Comparison of ENCODE assay signal across 8 cellular contexts in the genomic region with DNA sequence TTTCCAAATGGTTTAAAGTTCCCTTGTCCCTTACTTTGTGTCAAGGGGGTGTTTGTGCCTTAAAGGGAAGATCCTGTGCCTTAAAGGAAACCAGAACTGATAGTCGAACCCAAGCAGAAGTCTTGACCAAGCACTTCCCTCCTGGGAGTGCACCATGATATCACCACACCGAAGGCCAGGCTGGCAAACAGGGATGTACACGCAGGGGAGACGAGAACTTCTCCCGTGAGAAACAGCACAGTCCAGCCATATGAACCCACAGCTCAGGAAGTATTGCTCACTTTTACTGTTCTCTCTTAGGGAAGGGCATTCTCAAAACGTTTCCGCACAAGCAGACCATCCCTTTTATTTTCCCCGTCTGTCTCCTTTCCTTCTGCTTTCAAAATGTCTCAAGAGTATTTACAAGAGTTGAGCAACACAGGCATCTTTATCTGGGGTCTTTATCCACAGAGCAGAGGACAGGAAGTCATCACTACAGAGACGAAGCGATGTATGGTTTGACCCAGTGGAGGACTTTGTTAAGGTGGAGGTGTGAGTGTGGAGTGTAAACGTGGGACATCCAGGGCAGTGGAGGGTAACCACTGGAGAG. TPM values are rescaled to one million over a fixed set of nuclear protein-coding genes. Genes with fewer than 3 reads are reported as not detected.
DNase-seq lines count a peak whose midpoint lies in the region; ATAC-seq and TF ChIP-seq lines count a peak whose summit lies in the region.

No MANE protein-coding gene starts in this region.

- no peak for TF ChIP-seq CTCF in OCI-LY3 (IDR thresholded peaks at IDR 0.05; ENCODE audit: low read depth, low read length)
- no peak for TF ChIP-seq CTCF in nephron progenitor cell (IDR thresholded peaks at IDR 0.05)

- DNase-seq in ELR (ENCODE audit: low read depth) (peak; percentile 53), dermis microvascular lymphatic vessel endothelial cell (ENCODE audit: low read depth in 2 of 2) (peak; percentile 72 to 96), nephron progenitor cell (no peak), GM03348 (ENCODE audit: low spot score) (no peak)

- H3K27ac ChIP-seq in OCI-LY3 (ENCODE audit: low read length): peak overlapping the region; percentile 84

- peak overlapping the region; percentile 73 for H3K9ac ChIP-seq in OCI-LY3 (ENCODE audit: low read length)

- peaks cover 66% of the 10 kb centered on the region for H3K4me1 ChIP-seq in OCI-LY3 (ENCODE audit: low read length)

- H3K79me2 ChIP-seq in OCI-LY3 (ENCODE audit: low read length): no peaks in the 10 kb centered on the region

- no peaks in the 10 kb centered on the region for H3K27me3 Mint-ChIP-seq in nephron progenitor cell (ENCODE audit: low read depth, poor library complexity)

- H3K27me3 ChIP-seq in OCI-LY3 (ENCODE audit: low read depth, low read length): no peaks in the 10 kb centered on the region

- H3K9me3 Mint-ChIP-seq in nephron progenitor cell: no peaks in the 10 kb centered on the region

- 0 out of 2 replicates have a peak overlapping the region, but pooled peaks have one; percentile 28 for H2AFZ ChIP-seq in OCI-LY3 (ENCODE audit: low read depth, low read length)

- peak overlapping the region; percentile 86 for H3K4me2 ChIP-seq in OCI-LY3 (ENCODE audit: low read length)

- H3K27ac Mint-ChIP-seq in nephron progenitor cell: peak overlapping the region; percentile 72

- H3K4me3 ChIP-seq in OCI-LY3 (ENCODE audit: low read length): peak overlapping the region; percentile 67

- H3K4me3 Mint-ChIP-seq in nephron progenitor cell: peak overlapping the region; percentile 54

- no peaks in the 10 kb centered on the region for H3K36me3 Mint-ChIP-seq in nephron progenitor cell (ENCODE audit: low read depth)

- H4K20me1 ChIP-seq in OCI-LY3 (ENCODE audit: insufficient read depth, low read length): no peaks in the 10 kb centered on the region

- H3K4me1 Mint-ChIP-seq in nephron progenitor cell: peaks cover 64% of the 10 kb centered on the region

- no peak for ATAC-seq in GM19351 (IDR thresholded peaks at IDR 0.05; ENCODE audit: unreplicated experiment)
- ATAC-seq in HG03469 (IDR thresholded peaks at IDR 0.05; ENCODE audit: unreplicated experiment): no peak
- no peak for ATAC-seq in GM21515 (IDR thresholded peaks at IDR 0.05; ENCODE audit: unreplicated experiment)

- H3K36me3 ChIP-seq in OCI-LY3 (replicated peaks; ENCODE audit: low read depth, low read length): no peaks in the 10 kb centered on the region

- no peaks in the 10 kb centered on the region for H3K9me3 ChIP-seq in OCI-LY3 (ENCODE audit: insufficient read depth, low read length)

RNA-seq across cellular contexts. Expression of a gene that starts 12.8 kb away (rescaled TPM):
- total RNA-seq in dermis microvascular lymphatic vessel endothelial cell: 18.3 and 36.3 TPM in 2 replicates

RNA-seq across cellular contexts. Expression of a gene that starts 48.6 kb away (rescaled TPM):
- 93.9 and 128 TPM in 2 replicates for total RNA-seq in dermis microvascular lymphatic vessel endothelial cell

Comparison
In these comparisons a context has a peak if more than half of its experiments do, and no peak if none do; other contexts are left out.
1. DNase-seq: peak in ELR (single experiment) and dermis microvascular lymphatic vessel endothelial cell (2 of 2); none in nephron progenitor cell (single experiment) and GM03348 (single experiment).